12 cellular contexts compared by ENCODE assay signal in the genomic region with DNA sequence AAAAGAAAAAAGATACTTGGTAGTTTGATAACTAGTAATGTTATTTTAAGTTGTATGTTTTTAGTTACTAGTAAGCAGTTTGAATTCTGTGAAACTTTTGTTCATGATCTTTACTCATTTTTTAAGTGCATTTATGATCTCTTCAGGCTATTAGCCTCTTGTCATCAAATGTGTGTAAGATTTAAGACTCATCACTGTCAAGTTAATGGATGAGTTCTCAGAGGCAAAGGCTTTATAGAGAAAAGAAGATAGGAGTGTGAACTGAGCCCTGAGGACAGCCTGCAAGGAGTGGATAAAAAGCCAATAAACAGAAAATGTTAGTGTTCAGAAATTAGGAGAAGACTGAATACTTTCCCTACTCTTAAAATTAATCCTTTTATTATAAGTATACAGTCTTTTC. TPM values are rescaled to one million over a fixed set of nuclear protein-coding genes. Genes with fewer than 3 reads are reported as not detected.
A peak's percentile ranks its signal among the peaks of the same experiment; 100 is the strongest.
DNase-seq lines count a peak whose midpoint lies in the region; ATAC-seq and TF ChIP-seq lines count a peak whose summit lies in the region.
"Had no signal": no experiment of that assay in that cellular context is flagged by ENCODE, and none has a peak within 500 bp of the region (broad histone marks: within the 10 kb centered on the region; RNA-seq: fewer than 3 reads in every experiment).

No MANE protein-coding gene starts in this region.

- peaks cover 52 to 86% (median 70%) of the 10 kb centered on the region in 4 donors for H3K4me1 Mint-ChIP-seq in CD4-positive, alpha-beta memory T cell
- peaks cover 49 to 59% (median 55%) of the 10 kb centered on the region in 3 donors for H3K4me1 Mint-ChIP-seq in IgD-negative memory B cell
- H3K4me1 Mint-ChIP-seq in activated naive CD8-positive, alpha-beta T cell treated with anti-CD3 and anti-CD28 coated beads, Interleukin-2, amount 10 ng/mL, durations not matched to agents 7 days and 5 days = peaks cover 51% of the 10 kb centered on the region
- H3K4me1 Mint-ChIP-seq in natural killer cell = peaks cover 51 to 59% of the 10 kb centered on the region in 2 donors

- ATAC-seq in activated naive CD8-positive, alpha-beta T cell treated with anti-CD3 and anti-CD28 coated beads, Interleukin-2, amount 10 ng/mL, durations not matched to agents 7 days and 5 days (ENCODE audit: low read depth) = no peak
- ATAC-seq in natural killer cell = no peak
- no peak for ATAC-seq in HG02798 (IDR thresholded peaks at IDR 0.05; ENCODE audit: poor library complexity, unreplicated experiment)
- ATAC-seq: body of pancreas, right cardiac atrium had no signal

- no peaks in the 10 kb centered on the region for H3K27me3 Mint-ChIP-seq in CD4-positive, alpha-beta memory T cell
- H3K27me3 Mint-ChIP-seq in IgD-negative memory B cell = no peaks in the 10 kb centered on the region
- no peaks in the 10 kb centered on the region for H3K27me3 Mint-ChIP-seq in activated naive CD8-positive, alpha-beta T cell treated with anti-CD3 and anti-CD28 coated beads, Interleukin-2, amount 10 ng/mL, durations not matched to agents 7 days and 5 days
- H3K27me3 Mint-ChIP-seq in natural killer cell (ENCODE audit: low read depth in 2 of 2) = no peaks in the 10 kb centered on the region

- CTCF ChIA-PET in CD4-positive, alpha-beta memory T cell (lab: Charles Lee; ENCODE audit: partially characterized antibody) = interaction anchor here (1.1 to 8.7 kb wide), 4 partner anchors 10 to 34 kb away, joined by 4 to 58 read pairs (median 32); a partner anchor contains a TSS

- peaks cover 4 to 35% of the 10 kb centered on the region in 2 donors for H3K36me3 Mint-ChIP-seq in CD4-positive, alpha-beta memory T cell
- H3K36me3 Mint-ChIP-seq in IgD-negative memory B cell (peaks cover 2% of the 10 kb centered on the region), natural killer cell (no peaks in the 10 kb centered on the region)
- H3K36me3 Mint-ChIP-seq in activated naive CD8-positive, alpha-beta T cell treated with anti-CD3 and anti-CD28 coated beads, Interleukin-2, amount 10 ng/mL, durations not matched to agents 7 days and 5 days = peaks cover 36% of the 10 kb centered on the region

- POLR2A ChIA-PET in CD4-positive, alpha-beta memory T cell (lab: Charles Lee; ENCODE audit: partially characterized antibody) = interaction anchor here (2.9 to 21.8 kb wide), 6 partner anchors 7 to 42 kb away, joined by 21 to 823 read pairs (median 36); a partner anchor contains a TSS
- POLR2A ChIA-PET in activated naive CD8-positive, alpha-beta T cell treated with anti-CD3 and anti-CD28 coated beads, Interleukin-2, amount 10 ng/mL, durations not matched to agents 7 days and 5 days (lab: Charles Lee) = interaction anchor here (2.9 to 4.1 kb wide), 2 partner anchors 13 to 21 kb away, joined by 32 to 42 read pairs; a partner anchor contains a TSS

- no peaks in the 10 kb centered on the region for H3K27me3 ChIP-seq in CD4-positive, alpha-beta memory T cell (ENCODE audit: insufficient read depth, low read length)
- H3K27me3 ChIP-seq: body of pancreas had no signal

- H3K4me1 ChIP-seq in CD4-positive, alpha-beta memory T cell (ENCODE audit: insufficient read depth, low read length) = peaks cover 98% of the 10 kb centered on the region

- peak overlapping the region; percentile 93 to 100 (median 98) for H3K27ac Mint-ChIP-seq in CD4-positive, alpha-beta memory T cell
- peak overlapping the region; percentile 95 to 98 (median 97) for H3K27ac Mint-ChIP-seq in IgD-negative memory B cell
- peak overlapping the region; percentile 95 for H3K27ac Mint-ChIP-seq in activated naive CD8-positive, alpha-beta T cell treated with anti-CD3 and anti-CD28 coated beads, Interleukin-2, amount 10 ng/mL, durations not matched to agents 7 days and 5 days
- peak overlapping the region; percentile 90 to 96 for H3K27ac Mint-ChIP-seq in natural killer cell

- H3K9me3 Mint-ChIP-seq in CD4-positive, alpha-beta memory T cell = no peaks in the 10 kb centered on the region
- H3K9me3 Mint-ChIP-seq in IgD-negative memory B cell (peaks cover 0 to 2% (median 0%) of the 10 kb centered on the region in 3 donors), natural killer cell (no peaks in the 10 kb centered on the region)
- no peaks in the 10 kb centered on the region for H3K9me3 Mint-ChIP-seq in activated naive CD8-positive, alpha-beta T cell treated with anti-CD3 and anti-CD28 coated beads, Interleukin-2, amount 10 ng/mL, durations not matched to agents 7 days and 5 days

- peak overlapping the region; percentile 80 for H3K27ac ChIP-seq in CD4-positive, alpha-beta memory T cell (ENCODE audit: low read depth, low read length)
- H3K27ac ChIP-seq: WERI-Rb-1 had no signal

- intact Hi-C loops in CD4-positive, alpha-beta memory T cell (cut with micrococcal nuclease) = no loop called here
- intact Hi-C loops in natural killer cell (cut with micrococcal nuclease) = no loop called here

- no peak for DNase-seq in CD4-positive, alpha-beta memory T cell
- DNase-seq in activated naive CD8-positive, alpha-beta T cell treated with anti-CD3 and anti-CD28 coated beads, Interleukin-2, amount 10 ng/mL, durations not matched to agents 7 days and 5 days = no peak
- DNase-seq in natural killer cell (no peak), globus pallidus (ENCODE audit: low spot score) (no peak), NCI-H524 treated with DMSO at 0.1 percent for 48 hours (lab: John Stamatoyannopoulos, UW) (no peak), HK-2 (ENCODE audit: unreplicated experiment) (no peak)
- DNase-seq: body of pancreas, NCI-H526, right cardiac atrium, WERI-Rb-1 had no signal

- peak overlapping the region; percentile 37 to 94 (median 90) for H3K4me3 Mint-ChIP-seq in CD4-positive, alpha-beta memory T cell
- H3K4me3 Mint-ChIP-seq in IgD-negative memory B cell = peak overlapping the region in 3 of 4 donors; percentile 88 to 94 (median 89)
- peak overlapping the region; percentile 6 for H3K4me3 Mint-ChIP-seq in activated naive CD8-positive, alpha-beta T cell treated with anti-CD3 and anti-CD28 coated beads, Interleukin-2, amount 10 ng/mL, durations not matched to agents 7 days and 5 days
- H3K4me3 Mint-ChIP-seq in natural killer cell = peak overlapping the region; percentile 30

- no peaks in the 10 kb centered on the region for H3K36me3 ChIP-seq in CD4-positive, alpha-beta memory T cell (ENCODE audit: insufficient read depth, low read length)

- H3K9me3 ChIP-seq in CD4-positive, alpha-beta memory T cell (ENCODE audit: control insufficient read depth in 1 of 2, low read length in 2 of 2) = no peaks in the 10 kb centered on the region
- H3K9me3 ChIP-seq: body of pancreas had no signal

- no peak for TF ChIP-seq CTCF in natural killer cell (IDR thresholded peaks at IDR 0.05)

- H3K4me3 ChIP-seq in CD4-positive, alpha-beta memory T cell (ENCODE audit: low read length in 2 of 2) = no peak overlapping the region
- H3K4me3 ChIP-seq: body of pancreas had no signal

RNA-seq across cellular contexts. Expression of a gene that starts 13.5 kb away (rescaled TPM):
- 100 to 1,000 TPM; 135 TPM for total RNA-seq in CD4-positive, alpha-beta memory T cell
- 100 to 1,000 TPM; 213 to 281 TPM for polyA plus RNA-seq in CD4-positive, alpha-beta memory T cell
- 144 TPM for polyA plus RNA-seq in IgD-negative memory B cell
- total RNA-seq in activated naive CD8-positive, alpha-beta T cell treated with anti-CD3 and anti-CD28 coated beads, Interleukin-2, amount 10 ng/mL, durations not matched to agents 7 days and 5 days = 100 to 1,000 TPM; 166 to 168 TPM
- 100 to 1,000 TPM; 137 to 188 (median 154) TPM for total RNA-seq in natural killer cell

RNA-seq across cellular contexts. Expression of a gene that starts 20.6 kb away (rescaled TPM):
- total RNA-seq in CD4-positive, alpha-beta memory T cell = 100 to 1,000 TPM; 262 to 280 TPM
- 100 to 1,000 TPM in 1 of 2 donors, 10 to 100 TPM in 1; 10.7 to 141 TPM for polyA plus RNA-seq in CD4-positive, alpha-beta memory T cell
- 87.3 TPM for polyA plus RNA-seq in IgD-negative memory B cell
- 100 to 1,000 TPM; 107 to 117 TPM for total RNA-seq in activated naive CD8-positive, alpha-beta T cell treated with anti-CD3 and anti-CD28 coated beads, Interleukin-2, amount 10 ng/mL, durations not matched to agents 7 days and 5 days
- 100 to 1,000 TPM; 136 to 148 (median 141) TPM for total RNA-seq in natural killer cell

Comparison
In these comparisons a context has a peak if more than half of its experiments do, and no peak if none do; other contexts are left out.
1. H3K4me3 Mint-ChIP-seq: peak in every context shown above with its lines; median percentile 90 in CD4-positive, alpha-beta memory T cell; 89 in IgD-negative memory B cell; 30 in natural killer cell; 6 in activated naive CD8-positive, alpha-beta T cell treated with anti-CD3 and anti-CD28 coated beads, Interleukin-2, amount 10 ng/mL, durations not matched to agents 7 days and 5 days.